ENCODE assay signal across 31 cellular contexts in genomic region chr1:155453141-155453540, GRCh38.
"Had no signal": no experiment of that assay in that cellular context is flagged by ENCODE, and none has a peak within 500 bp of the region (broad histone marks: within the 10 kb centered on the region; RNA-seq: fewer than 3 reads in every experiment).

No MANE protein-coding gene starts in this region.

- H3K27ac Mint-ChIP-seq: activated B cell treated with CpG ODN at 0.5 μM for 24 hours; activated CD4-positive, alpha-beta memory T cell treated with anti-CD3 and anti-CD28 coated beads, Interleukin-2, amount 10 ng/mL, durations not matched to agents 7 days and 5 days; activated naive CD4-positive, alpha-beta T cell treated with anti-CD3 and anti-CD28 coated beads, Interleukin-2, amount 10 ng/mL, durations not matched to agents 7 days and 5 days; activated T-cell treated with anti-CD3 and anti-CD28 coated beads, Interleukin-2, amount 50 U/mL, for 24 hours; activated T-cell treated with anti-CD3 and anti-CD28 coated beads, Interleukin-2, amount 50 U/mL, for 72 hours; brain; dendritic cell treated with granulocyte-macrophage colony-stimulating factor and Interleukin-4, amounts not matched to agents 40 ng/mL and 50 ng/mL, for 4 days; T-helper 17 cell; T-helper 2 cell treated with Interferon-gamma antibody and Interleukin-4, amounts not matched to agents 5 μg/mL and 100 μg/mL, for 36 hours had no signal

- H3K27me3 ChIP-seq: adrenal gland, ascending aorta, dorsolateral prefrontal cortex, esophagus muscularis mucosa, foreskin keratinocyte, gastroesophageal sphincter had no signal

- H3K9me3 ChIP-seq: adrenal gland, ascending aorta, esophagus muscularis mucosa, gastroesophageal sphincter had no signal

- H3K4me1 ChIP-seq: ascending aorta, foreskin keratinocyte had no signal

- H3K4me3 Mint-ChIP-seq: activated B cell treated with CpG ODN at 0.5 μM for 24 hours; activated CD4-positive, alpha-beta memory T cell treated with anti-CD3 and anti-CD28 coated beads, Interleukin-2, amount 10 ng/mL, durations not matched to agents 7 days and 5 days; activated naive CD4-positive, alpha-beta T cell treated with anti-CD3 and anti-CD28 coated beads, Interleukin-2, amount 10 ng/mL, durations not matched to agents 7 days and 5 days; activated T-cell treated with anti-CD3 and anti-CD28 coated beads, Interleukin-2, amount 50 U/mL, for 24 hours; activated T-cell treated with anti-CD3 and anti-CD28 coated beads, Interleukin-2, amount 50 U/mL, for 72 hours; brain; central memory CD8-positive, alpha-beta T cell; dendritic cell treated with granulocyte-macrophage colony-stimulating factor and Interleukin-4, amounts not matched to agents 40 ng/mL and 50 ng/mL, for 4 days; T-helper 17 cell; T-helper 2 cell treated with Interferon-gamma antibody and Interleukin-4, amounts not matched to agents 5 μg/mL and 100 μg/mL, for 36 hours had no signal

- H3K36me3 Mint-ChIP-seq: activated naive CD4-positive, alpha-beta T cell treated with anti-CD3 and anti-CD28 coated beads, Interleukin-2, amount 50 U/mL, for 72 hours had no signal

- ATAC-seq: activated CD4-positive, CD25-positive, alpha-beta regulatory T cell treated with anti-CD3 and anti-CD28 coated beads, Interleukin-2, amount 50 U/mL, for 24 hours; activated naive CD4-positive, alpha-beta T cell treated with anti-CD3 and anti-CD28 coated beads, Interleukin-2, amount 50 U/mL, for 72 hours; activated T-cell treated with anti-CD3 and anti-CD28 coated beads, Interleukin-2, amount 50 U/mL, for 72 hours; foreskin keratinocyte; gastroesophageal sphincter; T-helper 17 cell had no signal

- H3K9me3 Mint-ChIP-seq: activated B cell treated with CpG ODN at 0.5 μM for 24 hours; activated CD4-positive, alpha-beta memory T cell treated with anti-CD3 and anti-CD28 coated beads, Interleukin-2, amount 10 ng/mL, durations not matched to agents 7 days and 5 days; activated naive CD4-positive, alpha-beta T cell treated with anti-CD3 and anti-CD28 coated beads, Interleukin-2, amount 10 ng/mL, durations not matched to agents 7 days and 5 days; activated naive CD4-positive, alpha-beta T cell treated with anti-CD3 and anti-CD28 coated beads, Interleukin-2, amount 50 U/mL, for 72 hours; activated T-cell treated with anti-CD3 and anti-CD28 coated beads, Interleukin-2, amount 50 U/mL, for 24 hours; activated T-cell treated with anti-CD3 and anti-CD28 coated beads, Interleukin-2, amount 50 U/mL, for 72 hours; central memory CD8-positive, alpha-beta T cell; dendritic cell treated with granulocyte-macrophage colony-stimulating factor and Interleukin-4, amounts not matched to agents 40 ng/mL and 50 ng/mL, for 4 days; T-helper 2 cell treated with Interferon-gamma antibody and Interleukin-4, amounts not matched to agents 5 μg/mL and 100 μg/mL, for 36 hours had no signal

- H3K4me1 Mint-ChIP-seq: activated B cell treated with CpG ODN at 0.5 μM for 24 hours; activated naive CD4-positive, alpha-beta T cell treated with anti-CD3 and anti-CD28 coated beads, Interleukin-2, amount 10 ng/mL, durations not matched to agents 7 days and 5 days; central memory CD8-positive, alpha-beta T cell had no signal

- H3K4me3 ChIP-seq: adrenal gland, ascending aorta, coronary artery, dorsolateral prefrontal cortex, esophagus muscularis mucosa, gastroesophageal sphincter had no signal

- FAIRE-seq: bronchial epithelial cell had no signal

- H3K27me3 Mint-ChIP-seq: activated B cell treated with CpG ODN at 0.5 μM for 24 hours; activated CD4-positive, alpha-beta memory T cell treated with anti-CD3 and anti-CD28 coated beads, Interleukin-2, amount 10 ng/mL, durations not matched to agents 7 days and 5 days; activated naive CD4-positive, alpha-beta T cell treated with anti-CD3 and anti-CD28 coated beads, Interleukin-2, amount 10 ng/mL, durations not matched to agents 7 days and 5 days; activated T-cell treated with anti-CD3 and anti-CD28 coated beads, Interleukin-2, amount 50 U/mL, for 24 hours; brain; central memory CD8-positive, alpha-beta T cell; dendritic cell treated with granulocyte-macrophage colony-stimulating factor and Interleukin-4, amounts not matched to agents 40 ng/mL and 50 ng/mL, for 4 days; T-helper 17 cell had no signal

- DNase-seq: activated B cell treated with CpG ODN at 0.5 μM for 24 hours; activated CD4-positive, alpha-beta memory T cell treated with anti-CD3 and anti-CD28 coated beads, Interleukin-2, amount 10 ng/mL, durations not matched to agents 7 days and 5 days; activated CD4-positive, alpha-beta T cell treated with anti-CD3 and anti-CD28 coated beads for 48 hours; activated CD4-positive, alpha-beta T cell treated with anti-CD3 and anti-CD28 coated beads, Interleukin-2, amount 50 U/mL, for 4 hours; activated CD8-positive, alpha-beta memory T cell treated with anti-CD3 and anti-CD28 coated beads, Interleukin-2, amount 50 U/mL, for 48 hours; activated gamma-delta T cell; activated naive CD4-positive, alpha-beta T cell; activated naive CD4-positive, alpha-beta T cell treated with anti-CD3 and anti-CD28 coated beads, Interleukin-2, amount 10 ng/mL, durations not matched to agents 7 days and 5 days; activated T-cell treated with anti-CD3 and anti-CD28 coated beads for 4 hours; activated T-cell treated with anti-CD3 and anti-CD28 coated beads, Interleukin-2, amount 50 U/mL, for 24 hours; activated T-cell treated with anti-CD3 and anti-CD28 coated beads, Interleukin-2, amount 50 U/mL, for 72 hours; adrenal gland; dorsolateral prefrontal cortex; effector memory CD4-positive, alpha-beta T cell; erythroblast; foreskin keratinocyte; T-helper 1 cell; T-helper 17 cell; T1000; WERI-Rb-1 had no signal

- H3K27ac ChIP-seq: adrenal gland, ascending aorta, coronary artery, dorsolateral prefrontal cortex, esophagus muscularis mucosa, foreskin keratinocyte, gastroesophageal sphincter, WERI-Rb-1 had no signal
